In genomic region chr14:72692678-72693077, GRCh38 we compare ENCODE assay signal across 17 cellular contexts.
A peak's percentile ranks its signal among the peaks of the same experiment; 100 is the strongest.
DNase-seq lines count a peak whose midpoint lies in the region; ATAC-seq and TF ChIP-seq lines count a peak whose summit lies in the region.
"Had no signal": no experiment of that assay in that cellular context is flagged by ENCODE, and none has a peak within 500 bp of the region (broad histone marks: within the 10 kb centered on the region; RNA-seq: fewer than 3 reads in every experiment).

No MANE protein-coding gene starts in this region.

- no peak for TF ChIP-seq POLR2A in Peyer's patch (IDR thresholded peaks at IDR 0.05)

- no peak overlapping the region for H3K27ac ChIP-seq in Peyer's patch
- H3K27ac ChIP-seq: 22Rv1 had no signal

- H3K4me1 Mint-ChIP-seq in nephron progenitor cell, result peaks cover 40% of the 10 kb centered on the region
- no peaks in the 10 kb centered on the region for H3K4me1 Mint-ChIP-seq in activated CD4-positive, alpha-beta memory T cell treated with anti-CD3 and anti-CD28 coated beads for 36 hours (ENCODE audit: low read depth)

- no peaks in the 10 kb centered on the region for H3K9me3 ChIP-seq in Peyer's patch

- ATAC-seq in esophagus mucosa, result peak; percentile 66
- ATAC-seq in HG03571 (IDR thresholded peaks at IDR 0.05; ENCODE audit: unreplicated experiment), result no peak
- ATAC-seq: activated CD4-positive, CD25-positive, alpha-beta regulatory T cell treated with anti-CD3 and anti-CD28 coated beads, Interleukin-2, amount 50 U/mL, for 24 hours; CD8-positive, alpha-beta T cell had no signal

- no peak overlapping the region for H3K4me3 Mint-ChIP-seq in nephron progenitor cell
- no peak overlapping the region for H3K4me3 Mint-ChIP-seq in activated CD4-positive, alpha-beta memory T cell treated with anti-CD3 and anti-CD28 coated beads for 36 hours
- H3K4me3 Mint-ChIP-seq: CD8-positive, alpha-beta T cell had no signal

- H3K9me3 Mint-ChIP-seq in nephron progenitor cell, result peaks cover 5% of the 10 kb centered on the region
- H3K9me3 Mint-ChIP-seq in activated CD4-positive, alpha-beta memory T cell treated with anti-CD3 and anti-CD28 coated beads for 36 hours, result no peaks in the 10 kb centered on the region
- H3K9me3 Mint-ChIP-seq: CD8-positive, alpha-beta T cell had no signal

- peaks cover 9% of the 10 kb centered on the region for H3K27me3 Mint-ChIP-seq in nephron progenitor cell (ENCODE audit: low read depth, poor library complexity)
- H3K27me3 Mint-ChIP-seq in activated CD4-positive, alpha-beta memory T cell treated with anti-CD3 and anti-CD28 coated beads for 36 hours, result no peaks in the 10 kb centered on the region

- H3K27me3 ChIP-seq in Peyer's patch, result no peaks in the 10 kb centered on the region

- no peaks in the 10 kb centered on the region for H3K36me3 ChIP-seq in Peyer's patch

- TF ChIP-seq CTCF in nephron progenitor cell (IDR thresholded peaks at IDR 0.05), result no peak
- no peak for TF ChIP-seq CTCF in Peyer's patch (IDR thresholded peaks at IDR 0.05)

- H3K4me3 ChIP-seq in Peyer's patch, result no peak overlapping the region
- H3K4me3 ChIP-seq: lung had no signal

- DNase-seq in DMS 273 (lab: John Stamatoyannopoulos, UW; ENCODE audit: unreplicated experiment) (peak; percentile 67), DMS 273 treated with DMSO at 0.1 percent for 48 hours (lab: John Stamatoyannopoulos, UW) (no peak), NCI-H1105 treated with DMSO at 0.1 percent for 48 hours (lab: John Stamatoyannopoulos, UW) (peak; percentile 21), nephron progenitor cell (no peak), Peyer's patch (no peak)
- no peak for DNase-seq in activated CD4-positive, alpha-beta memory T cell treated with anti-CD3 and anti-CD28 coated beads for 36 hours
- DNase-seq: activated T-cell treated with anti-CD3 and anti-CD28 coated beads, Interleukin-2, amount 50 U/mL, for 1 hour; CD8-positive, alpha-beta T cell; effector CD4-positive, alpha-beta T cell; NCI-H446; occipital lobe; stimulated activated CD4-positive, alpha-beta T cell treated with anti-CD3 and anti-CD28 coated beads, Interleukin-12 subunit alpha, Interleukin-12 subunit beta, amount 100 ng/mL, for 4 hours had no signal

- CTCF ChIA-PET in activated CD4-positive, alpha-beta memory T cell treated with anti-CD3 and anti-CD28 coated beads for 36 hours (lab: Charles Lee), result no interaction called here

- POLR2A ChIA-PET in activated CD4-positive, alpha-beta memory T cell treated with anti-CD3 and anti-CD28 coated beads for 36 hours (lab: Charles Lee), result no interaction called here

- peaks cover 45% of the 10 kb centered on the region for H3K36me3 Mint-ChIP-seq in nephron progenitor cell (ENCODE audit: low read depth)
- H3K36me3 Mint-ChIP-seq in activated CD4-positive, alpha-beta memory T cell treated with anti-CD3 and anti-CD28 coated beads for 36 hours, result no peaks in the 10 kb centered on the region
- H3K36me3 Mint-ChIP-seq: CD8-positive, alpha-beta T cell had no signal

- peak overlapping the region; percentile 70 for H3K27ac Mint-ChIP-seq in nephron progenitor cell
- no peak overlapping the region for H3K27ac Mint-ChIP-seq in activated CD4-positive, alpha-beta memory T cell treated with anti-CD3 and anti-CD28 coated beads for 36 hours
- H3K27ac Mint-ChIP-seq: CD8-positive, alpha-beta T cell had no signal

- H3K4me1 ChIP-seq in Peyer's patch, result no peaks in the 10 kb centered on the region

- intact Hi-C loops in activated CD4-positive, alpha-beta memory T cell treated with anti-CD3 and anti-CD28 coated beads for 36 hours (cut with micrococcal nuclease), result no loop called here

Comparison
In these comparisons a context has a peak if more than half of its experiments do, and no peak if none do; other contexts are left out.
1. DNase-seq: peak in DMS 273 (single experiment) and NCI-H1105 treated with DMSO at 0.1 percent for 48 hours (single experiment); none in DMS 273 treated with DMSO at 0.1 percent for 48 hours (single experiment), nephron progenitor cell (single experiment), Peyer's patch (0 of 3) and activated CD4-positive, alpha-beta memory T cell treated with anti-CD3 and anti-CD28 coated beads for 36 hours (single experiment).